In genomic region chr3:38805004-38805403, GRCh38 we compare ENCODE assay signal across 28 cellular contexts. TPM values are rescaled to one million over a fixed set of nuclear protein-coding genes. Genes with fewer than 3 reads are reported as not detected.
"Had no signal": no experiment of that assay in that cellular context is flagged by ENCODE, and none has a peak within 500 bp of the region (broad histone marks: within the 10 kb centered on the region; RNA-seq: fewer than 3 reads in every experiment).

No MANE protein-coding gene starts in this region.

- H2AFZ ChIP-seq: neural progenitor cell, parathyroid adenoma had no signal

- H3K9me3 ChIP-seq: left ventricle myocardium inferior, neutrophil, psoas muscle, right lobe of liver, stomach, suprapubic skin, thoracic aorta, tibial artery, upper lobe of right lung had no signal

- H3K79me2 ChIP-seq: parathyroid adenoma had no signal

- H3K27ac Mint-ChIP-seq: immature natural killer cell; mesothelial cell of epicardium; naive B cell; natural killer cell; nephron progenitor cell; neural progenitor cell; stimulated activated naive B cell treated with anti-CD40 and anti-IgM and Interleukin-4, amounts not matched to agents 10 μg/mL and 1 μg/mL and 100 μg/mL, for 72 hours had no signal

- H3K4me3 Mint-ChIP-seq: immature natural killer cell; mesothelial cell of epicardium; naive B cell; natural killer cell; nephron progenitor cell; neural progenitor cell; stimulated activated naive B cell treated with anti-CD40 and anti-IgM and Interleukin-4, amounts not matched to agents 10 μg/mL and 1 μg/mL and 100 μg/mL, for 72 hours had no signal

- H3K36me3 Mint-ChIP-seq: immature natural killer cell; mesothelial cell of epicardium; naive B cell; natural killer cell; neural progenitor cell; stimulated activated naive B cell treated with anti-CD40 and anti-IgM and Interleukin-4, amounts not matched to agents 10 μg/mL and 1 μg/mL and 100 μg/mL, for 72 hours had no signal

- H3K4me3 ChIP-seq: left ventricle myocardium inferior, lung, neural progenitor cell, psoas muscle, right lobe of liver, smooth muscle cell, stomach, suprapubic skin, thoracic aorta, tibial artery, upper lobe of right lung had no signal

- ATAC-seq: psoas muscle; stimulated activated naive B cell treated with anti-CD40 and anti-IgM and Interleukin-4, amounts not matched to agents 10 μg/mL and 1 μg/mL and 100 μg/mL, for 72 hours; stimulated activated naive CD8-positive, alpha-beta T cell treated with anti-CD3 and anti-CD28 coated beads, Interleukin-15, Interleukin-2, amounts not matched to agents 100 U/mL and 50 U/mL, for 24 hours had no signal

- DNase-seq: kidney; left ventricle myocardium inferior; naive B cell; natural killer cell; occipital lobe; psoas muscle; right lobe of liver; stimulated activated CD4-positive, alpha-beta T cell treated with anti-CD3 and anti-CD28 coated beads, Interleukin-4, amount 100 ng/mL, for 4 hours; stimulated activated naive B cell treated with anti-CD40 and anti-IgM and Interleukin-4, amounts not matched to agents 10 μg/mL and 1 μg/mL and 100 μg/mL, for 72 hours; stomach; tibial artery; upper lobe of right lung had no signal

- H3K36me3 ChIP-seq: left ventricle myocardium inferior, neural progenitor cell, neutrophil, right lobe of liver, stomach, suprapubic skin, thoracic aorta, tibial artery, upper lobe of right lung had no signal

- H3K9ac ChIP-seq: neural progenitor cell, parathyroid adenoma had no signal

- FAIRE-seq: islet of Langerhans, kidney had no signal

- H3K27me3 ChIP-seq: neutrophil, suprapubic skin, tibial artery, upper lobe of right lung had no signal

- H3K27ac ChIP-seq: left ventricle myocardium inferior, neural progenitor cell, neutrophil, parathyroid adenoma, psoas muscle, right lobe of liver, stomach, suprapubic skin, thoracic aorta, tibial artery, upper lobe of right lung had no signal

- H3K4me1 Mint-ChIP-seq: immature natural killer cell; mesothelial cell of epicardium; naive B cell; natural killer cell; nephron progenitor cell; neural progenitor cell; stimulated activated naive B cell treated with anti-CD40 and anti-IgM and Interleukin-4, amounts not matched to agents 10 μg/mL and 1 μg/mL and 100 μg/mL, for 72 hours had no signal

- H3K4me1 ChIP-seq: left ventricle myocardium inferior, neural progenitor cell, parathyroid adenoma, psoas muscle, right lobe of liver, stomach, suprapubic skin, tibial artery, upper lobe of right lung had no signal

- H3K4me2 ChIP-seq: neural progenitor cell, smooth muscle cell had no signal

- H3K9me3 Mint-ChIP-seq: mesothelial cell of epicardium, nephron progenitor cell, neural progenitor cell had no signal

RNA-seq across cellular contexts. Expression of gene SCN10A, which starts 11.0 kb away (rescaled TPM):
- total RNA-seq: kidney, lower leg skin, lung, mesothelial cell of epicardium, mononuclear cell, natural killer cell, occipital lobe, osteocyte, psoas muscle, right lobe of liver, skeletal muscle tissue, smooth muscle cell, stomach, suprapubic skin, thoracic aorta, upper lobe of right lung had no signal
- polyA plus RNA-seq: immature natural killer cell, lung, psoas muscle, smooth muscle cell, stomach had no signal
